ENCODE assay signal across 15 cellular contexts in the genomic region with DNA sequence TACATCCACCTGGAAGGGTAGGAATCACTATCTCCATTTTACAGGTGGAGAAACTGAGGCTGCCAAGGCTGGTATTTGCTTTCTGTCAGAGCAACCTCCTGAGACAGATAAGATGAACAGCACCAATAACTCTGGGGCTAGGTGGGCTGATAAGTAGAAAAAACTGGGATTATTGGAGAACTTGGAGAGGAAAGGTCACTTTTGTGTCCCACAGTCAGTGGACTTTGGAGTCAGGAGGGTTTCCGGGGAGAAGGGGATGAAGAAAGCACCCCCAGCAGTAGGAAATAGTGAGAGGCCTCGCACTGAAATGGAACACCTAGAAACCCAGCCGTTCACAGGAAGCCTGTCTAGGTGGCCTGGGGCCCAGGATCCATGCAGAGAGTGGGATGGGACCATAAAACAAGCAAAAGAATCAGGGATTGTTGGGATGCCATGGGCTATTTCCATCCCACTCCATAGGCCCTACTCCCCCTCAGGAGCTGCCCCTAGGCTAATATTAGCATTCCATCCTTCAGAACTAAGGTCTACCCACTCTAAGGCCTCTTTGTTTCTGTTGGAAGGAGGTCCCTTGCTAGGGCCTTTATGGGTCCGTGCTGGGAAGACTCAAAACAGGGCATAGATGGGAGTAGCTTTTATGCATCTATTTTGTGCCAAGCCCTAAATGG. TPM values are rescaled to one million over a fixed set of nuclear protein-coding genes. Genes with fewer than 3 reads are reported as not detected.
"Had no signal": no experiment of that assay in that cellular context is flagged by ENCODE, and none has a peak within 500 bp of the region (broad histone marks: within the 10 kb centered on the region; RNA-seq: fewer than 3 reads in every experiment).

No MANE protein-coding gene starts in this region.

- ATAC-seq: T-helper 17 cell had no signal

- H3K4me3 Mint-ChIP-seq: activated B cell treated with CpG ODN at 0.5 μM for 24 hours; activated CD4-positive, alpha-beta T cell treated with anti-CD3 and anti-CD28 coated beads, Interleukin-2, amount 10 ng/mL, durations not matched to agents 7 days and 5 days; central memory CD8-positive, alpha-beta T cell; dendritic cell treated with granulocyte-macrophage colony-stimulating factor and Interleukin-4, amounts not matched to agents 40 ng/mL and 50 ng/mL, for 4 days; neural progenitor cell; T-helper 17 cell had no signal

- FAIRE-seq: pancreas had no signal

- H3K27ac Mint-ChIP-seq: activated B cell treated with CpG ODN at 0.5 μM for 24 hours; activated CD4-positive, alpha-beta T cell treated with anti-CD3 and anti-CD28 coated beads, Interleukin-2, amount 10 ng/mL, durations not matched to agents 7 days and 5 days; activated T-helper 2 cell treated with anti-CD3 and anti-CD28 coated beads, Interferon-gamma antibody, Interleukin-2, Interleukin-4, amounts not matched to agents 10 μg/mL and 5 μg/mL and 100 μg/mL, durations not matched to agents 14 hours and 24 hours and 36 hours; dendritic cell treated with granulocyte-macrophage colony-stimulating factor and Interleukin-4, amounts not matched to agents 40 ng/mL and 50 ng/mL, for 4 days; neural progenitor cell; T-helper 17 cell had no signal

- H3K4me3 ChIP-seq: adrenal gland, body of pancreas, neural progenitor cell, pancreas had no signal

- H3K36me3 ChIP-seq: adrenal gland, neural progenitor cell, pancreas had no signal

- DNase-seq: activated CD4-positive, alpha-beta T cell treated with anti-CD3 and anti-CD28 coated beads, Interleukin-2, amount 10 ng/mL, durations not matched to agents 7 days and 5 days; activated CD8-positive, alpha-beta memory T cell treated with anti-CD3 and anti-CD28 coated beads for 24 hours; activated naive CD4-positive, alpha-beta T cell treated with anti-CD3 and anti-CD28 coated beads, Interleukin-2, amount 50 U/mL, for 16 hours; retina; stimulated activated CD4-positive, alpha-beta T cell treated with anti-CD3 and anti-CD28 coated beads, Interleukin-1b, Interleukin-23, amount 100 ng/mL, for 48 hours; stimulated activated naive CD4-positive, alpha-beta T cell treated with Interleukin-2 at 50 U/mL for 16 hours; T-helper 17 cell had no signal

- H3K4me2 ChIP-seq: neural progenitor cell had no signal

- H3K27ac ChIP-seq: neural progenitor cell had no signal

- H3K27me3 ChIP-seq: adrenal gland, body of pancreas, neural progenitor cell, pancreas had no signal

- H2AFZ ChIP-seq: neural progenitor cell had no signal

- H3K9me3 ChIP-seq: adrenal gland, body of pancreas, pancreas had no signal

- H3K27me3 Mint-ChIP-seq: activated B cell treated with CpG ODN at 0.5 μM for 24 hours; activated CD4-positive, alpha-beta T cell treated with anti-CD3 and anti-CD28 coated beads, Interleukin-2, amount 10 ng/mL, durations not matched to agents 7 days and 5 days had no signal

- H3K9me3 Mint-ChIP-seq: activated B cell treated with CpG ODN at 0.5 μM for 24 hours; activated CD4-positive, alpha-beta T cell treated with anti-CD3 and anti-CD28 coated beads, Interleukin-2, amount 10 ng/mL, durations not matched to agents 7 days and 5 days; activated T-helper 2 cell treated with anti-CD3 and anti-CD28 coated beads, Interferon-gamma antibody, Interleukin-2, Interleukin-4, amounts not matched to agents 10 μg/mL and 5 μg/mL and 100 μg/mL, durations not matched to agents 14 hours and 24 hours and 36 hours; central memory CD8-positive, alpha-beta T cell; dendritic cell treated with granulocyte-macrophage colony-stimulating factor and Interleukin-4, amounts not matched to agents 40 ng/mL and 50 ng/mL, for 4 days; neural progenitor cell had no signal

- H3K9ac ChIP-seq: neural progenitor cell had no signal

- H3K36me3 Mint-ChIP-seq: neural progenitor cell had no signal

RNA-seq across cellular contexts. Expression of gene P2RY2, which starts 45.0 kb away (rescaled TPM):
- total RNA-seq: activated CD4-positive, alpha-beta T cell treated with anti-CD3 and anti-CD28 coated beads, Interleukin-2, amount 10 ng/mL, durations not matched to agents 7 days and 5 days; activated T-helper 2 cell treated with anti-CD3 and anti-CD28 coated beads, Interferon-gamma antibody, Interleukin-2, Interleukin-4, amounts not matched to agents 10 μg/mL and 5 μg/mL and 100 μg/mL, durations not matched to agents 14 hours and 24 hours and 36 hours had no signal
